11 cellular contexts compared by ENCODE assay signal in genomic region chr13:99062593-99062992, GRCh38.
DNase-seq lines count a peak whose midpoint lies in the region; ATAC-seq and TF ChIP-seq lines count a peak whose summit lies in the region.
"Had no signal": no experiment of that assay in that cellular context is flagged by ENCODE, and none has a peak within 500 bp of the region (broad histone marks: within the 10 kb centered on the region; RNA-seq: fewer than 3 reads in every experiment).

No MANE protein-coding gene starts in this region.

- H3K4me1 Mint-ChIP-seq in progenitor cell of endocrine pancreas (ENCODE audit: low read depth) = peaks cover 13% of the 10 kb centered on the region

- no peaks in the 10 kb centered on the region for H3K27me3 ChIP-seq in right lobe of liver

- H3K27ac ChIP-seq in right lobe of liver = peak overlapping the region in 1 of 3 donors; percentile 20
- peak overlapping the region; percentile 6 for H3K27ac ChIP-seq in urinary bladder (ENCODE audit: low read depth)
- H3K27ac ChIP-seq: neutrophil had no signal

- H3K27me3 Mint-ChIP-seq in progenitor cell of endocrine pancreas = no peaks in the 10 kb centered on the region

- H3K27ac Mint-ChIP-seq in progenitor cell of endocrine pancreas = no peak overlapping the region
- H3K27ac Mint-ChIP-seq: CD14-positive monocyte; dendritic cell treated with granulocyte-macrophage colony-stimulating factor and Interleukin-4, amounts not matched to agents 40 ng/mL and 50 ng/mL, for 4 days had no signal

- H3K4me3 Mint-ChIP-seq in progenitor cell of endocrine pancreas (ENCODE audit: low read depth) = no peak overlapping the region
- H3K4me3 Mint-ChIP-seq: dendritic cell treated with granulocyte-macrophage colony-stimulating factor and Interleukin-4, amounts not matched to agents 40 ng/mL and 50 ng/mL, for 4 days had no signal

- no peaks in the 10 kb centered on the region for H3K9me3 ChIP-seq in right lobe of liver
- H3K9me3 ChIP-seq: neutrophil had no signal

- TF ChIP-seq CTCF in right lobe of liver (IDR thresholded peaks at IDR 0.05) = no peak
- no peak for TF ChIP-seq CTCF in progenitor cell of endocrine pancreas (IDR thresholded peaks at IDR 0.05; ENCODE audit: unreplicated experiment)

- H3K4me1 ChIP-seq in right lobe of liver (peaks cover 0 to 18% (median 4%) of the 10 kb centered on the region in 4 donors), urinary bladder (ENCODE audit: insufficient read depth) (peaks cover 1% of the 10 kb centered on the region)

- H3K36me3 Mint-ChIP-seq in progenitor cell of endocrine pancreas (ENCODE audit: insufficient read depth) = no peaks in the 10 kb centered on the region
- H3K36me3 Mint-ChIP-seq: CD14-positive monocyte had no signal

- no peak for TF ChIP-seq POLR2A in right lobe of liver (IDR thresholded peaks at IDR 0.05)

- H3K36me3 ChIP-seq in right lobe of liver (no peaks in the 10 kb centered on the region), urinary bladder (ENCODE audit: insufficient read depth) (no peaks in the 10 kb centered on the region)
- H3K36me3 ChIP-seq: neutrophil had no signal

- H3K4me3 ChIP-seq in right lobe of liver = no peak overlapping the region
- no peak overlapping the region for H3K4me3 ChIP-seq in urinary bladder (ENCODE audit: low read depth, low read length)

- DNase-seq in Right ventricle myocardium superior (peak; percentile 60), Right ventricle myocardium inferior (ENCODE audit: missing footprints) (no peak), brain pericyte (ENCODE audit: low read depth, low spot score) (peak; percentile 39), right lobe of liver (no peak), progenitor cell of endocrine pancreas (ENCODE audit: low spot score, unreplicated experiment) (no peak)
- DNase-seq in stimulated activated CD4-positive, alpha-beta T cell treated with anti-CD3 and anti-CD28 coated beads, Interleukin-15, amount 100 ng/mL, for 24 hours = no peak
- no peak for DNase-seq in stimulated activated CD4-positive, alpha-beta T cell treated with anti-CD3 and anti-CD28 coated beads, Interleukin-4, amount 100 ng/mL, for 1 hour

- ATAC-seq in Right ventricle myocardium superior (ENCODE audit: poor library complexity) (no peak), Right ventricle myocardium inferior (no peak), right lobe of liver (peak; percentile 12 to 46 (median 38))

- 49% methylated on average over 10 of the region's 10 CpGs for WGBS in right lobe of liver (ENCODE audit: insufficient coverage, low coverage, low lambda C conversion rate, missing lambda C conversion rate)
- WGBS in urinary bladder = 28% methylated on average over 10 of the region's 10 CpGs

- intact Hi-C loops in Right ventricle myocardium superior (cut with DNase I) (no loop called here), Right ventricle myocardium inferior (cut with DNase I) (no loop called here), right lobe of liver (cut with DNase I) (no loop called here)

- peaks cover 3% of the 10 kb centered on the region for H3K9me3 Mint-ChIP-seq in progenitor cell of endocrine pancreas (ENCODE audit: low read depth)
- H3K9me3 Mint-ChIP-seq: dendritic cell treated with granulocyte-macrophage colony-stimulating factor and Interleukin-4, amounts not matched to agents 40 ng/mL and 50 ng/mL, for 4 days had no signal

Comparison
In these comparisons a context has a peak if more than half of its experiments do, and no peak if none do; other contexts are left out.
1. DNase-seq: peak in Right ventricle myocardium superior (single experiment) and brain pericyte (single experiment); none in Right ventricle myocardium inferior (single experiment), right lobe of liver (0 of 3), stimulated activated CD4-positive, alpha-beta T cell treated with anti-CD3 and anti-CD28 coated beads, Interleukin-15, amount 100 ng/mL, for 24 hours (single experiment), progenitor cell of endocrine pancreas (single experiment) and stimulated activated CD4-positive, alpha-beta T cell treated with anti-CD3 and anti-CD28 coated beads, Interleukin-4, amount 100 ng/mL, for 1 hour (single experiment).
2. ATAC-seq: peak in right lobe of liver (4 of 4); none in Right ventricle myocardium superior (single experiment) and Right ventricle myocardium inferior (single experiment).